ENCODE assay signal across 8 cellular contexts in genomic region chr2:190627881-190628412, GRCh38. TPM values are rescaled to one million over a fixed set of nuclear protein-coding genes. Genes with fewer than 3 reads are reported as not detected.
A peak's percentile ranks its signal among the peaks of the same experiment; 100 is the strongest.
DNase-seq lines count a peak whose midpoint lies in the region; ATAC-seq and TF ChIP-seq lines count a peak whose summit lies in the region.

No MANE protein-coding gene starts in this region.

- no peaks in the 10 kb centered on the region for H3K27me3 ChIP-seq in dorsolateral prefrontal cortex
- no peaks in the 10 kb centered on the region for H3K27me3 ChIP-seq in mononuclear cell (ENCODE audit: insufficient read depth, low read length)
- H3K27me3 ChIP-seq in tibial nerve: no peaks in the 10 kb centered on the region

- no peak for TF ChIP-seq POLR2A in tibial nerve (IDR thresholded peaks at IDR 0.05)

- WGBS in tibial nerve, 2 donors: 6 to 8% methylated on average over 22 of the region's 22 CpGs

- ATAC-seq in GM18907 (IDR thresholded peaks at IDR 0.05; ENCODE audit: unreplicated experiment): peak; percentile 94
- ATAC-seq in HG03175 (IDR thresholded peaks at IDR 0.05; ENCODE audit: unreplicated experiment): peak; percentile 83
- ATAC-seq in SK-N-SH treated with all-trans-retinoic acid at 6 μM for 48 hours: peak; percentile 90

- peak overlapping the region; percentile 54 for H3K4me3 ChIP-seq in AG10803 (ENCODE audit: low read length)
- H3K4me3 ChIP-seq in dorsolateral prefrontal cortex: peak overlapping the region; percentile 40 to 76 (median 60)
- peak overlapping the region; percentile 36 for H3K4me3 ChIP-seq in mononuclear cell (ENCODE audit: low read length)
- H3K4me3 ChIP-seq in tibial nerve: peak overlapping the region; percentile 27 to 58 (median 46)

- H3K9me3 ChIP-seq in mononuclear cell (ENCODE audit: low read depth, low read length): no peaks in the 10 kb centered on the region
- no peaks in the 10 kb centered on the region for H3K9me3 ChIP-seq in tibial nerve

- peak in 1 of 2 donors; percentile 31 for TF ChIP-seq EP300 in tibial nerve (IDR thresholded peaks at IDR 0.05)

- intact Hi-C loops in dorsolateral prefrontal cortex (cut with DNase I): loop anchor here in 1 of 2 donors (5.0 kb wide), 1 partner anchor 91 kb away; no protein-coding TSS in a partner anchor

- peaks cover 8% of the 10 kb centered on the region for H3K4me1 ChIP-seq in mononuclear cell (ENCODE audit: insufficient read depth, low read length)
- H3K4me1 ChIP-seq in tibial nerve: peaks cover 0 to 25% (median 3%) of the 10 kb centered on the region in 4 donors

- H3K27ac ChIP-seq in dorsolateral prefrontal cortex (peak overlapping the region; percentile 71 to 95 (median 91)), tibial nerve (peak overlapping the region; percentile 39 to 84 (median 70))

- DNase-seq in AG10803 (ENCODE audit: low read depth) (peak; percentile 21), dorsolateral prefrontal cortex (peak in 9 of 10 donors; percentile 38 to 84 (median 61)), tibial nerve (ENCODE audit: low spot score in 2 of 2) (no peak), HuH-7 (ENCODE audit: low spot score) (no peak)

- no peaks in the 10 kb centered on the region for H3K36me3 ChIP-seq in tibial nerve

- TF ChIP-seq CTCF in AG10803 (conservative IDR thresholded peaks at IDR 0.05; ENCODE audit: low read length) (no peak), dorsolateral prefrontal cortex (IDR thresholded peaks at IDR 0.05 in 54 of 56, conservative IDR thresholded peaks at IDR 0.05 in 2 of 56; ENCODE audit: low read depth in 1 of 56, partially characterized antibody in 56 of 56) (peak in 2 of 56 donors; percentile 12 to 27), tibial nerve (IDR thresholded peaks at IDR 0.05) (no peak)

TF ChIP-seq in SK-N-SH treated with all-trans-retinoic acid at 6 μM for 48 hours, 23 proteins besides CTCF, POLR2A, EP300 and RAD21:
- TF ChIP-seq SNAI2 (CRISPR knock-in tag; IDR thresholded peaks at IDR 0.05) (no peak), POU6F1 (CRISPR knock-in tag; IDR thresholded peaks at IDR 0.05; ENCODE audit: borderline replicate concordance, low read depth) (no peak), ESRRG (CRISPR knock-in tag; IDR thresholded peaks at IDR 0.05) (no peak), CSDC2 (CRISPR knock-in tag; IDR thresholded peaks at IDR 0.05) (no peak), RARB (CRISPR knock-in tag; IDR thresholded peaks at IDR 0.05) (no peak)

RNA-seq across cellular contexts. Expression of gene NAB1, which starts 20.9 kb away (rescaled TPM):
- 100 to 1,000 TPM in 1 of 120 experiments, 10 to 100 TPM in 119; 42.6 to 115 (median 62.1) TPM for total RNA-seq in dorsolateral prefrontal cortex
- total RNA-seq in mononuclear cell: 36.0 TPM
- 10 to 100 TPM; 63.3 to 84.3 (median 70.6) TPM for total RNA-seq in tibial nerve

Comparison
In these comparisons a context has a peak if more than half of its experiments do, and no peak if none do; other contexts are left out.
1. DNase-seq: peak in AG10803 (single experiment) and dorsolateral prefrontal cortex (9 of 10); none in tibial nerve (0 of 2) and HuH-7 (single experiment).
2. Peak in every context shown above with its lines, with median percentiles within 50 percentile points of each other: H3K4me3 ChIP-seq and ATAC-seq.